8 cellular contexts compared by ENCODE assay signal in genomic region chr9:134455951-134456739, GRCh38.
DNase-seq lines count a peak whose midpoint lies in the region; ATAC-seq and TF ChIP-seq lines count a peak whose summit lies in the region.

No MANE protein-coding gene starts in this region.

- H3K36me3 Mint-ChIP-seq in MCF 10A (ENCODE audit: insufficient read depth, unreplicated experiment), result peaks cover 11% of the 10 kb centered on the region

- DNase-seq in HT1080 (ENCODE audit: low read depth) (peak; percentile 86), MCF 10A (ENCODE audit: unreplicated experiment) (peak; percentile 85), left colon (peak; percentile 80 to 81), cortex of kidney (lab: John Stamatoyannopoulos, UW) (no peak), NCI-H510A (lab: John Stamatoyannopoulos, UW) (no peak)
- peak; percentile 67 to 71 for DNase-seq in stimulated activated CD4-positive, alpha-beta T cell treated with anti-CD3 and anti-CD28 coated beads, Interleukin-2, amount 100 ng/mL, for 24 hours

- no peak for TF ChIP-seq CTCF in WI38 (IDR thresholded peaks at IDR 0.05; ENCODE audit: low read depth, low read length)
- TF ChIP-seq CTCF in MCF 10A (IDR thresholded peaks at IDR 0.05; ENCODE audit: unreplicated experiment), result no peak

- no TSS peak for BruUV-seq in MCF 10A (replicated peaks; lab: Mats Ljungman, UMichigan)

- intact Hi-C loops in MCF 10A (cut with micrococcal nuclease) (loop anchor here (5.0 kb wide), 1 partner anchor 191 kb away; no protein-coding TSS in a partner anchor), left colon (cut with DNase I, micrococcal nuclease) (loop anchor here in 1 of 2 donors (10.0 kb wide), 1 partner anchor 289 kb away; no protein-coding TSS in a partner anchor)

- H3K27ac Mint-ChIP-seq in MCF 10A (ENCODE audit: low read depth, unreplicated experiment), result peak overlapping the region; percentile 37

- H3K4me1 Mint-ChIP-seq in MCF 10A (ENCODE audit: insufficient read depth, unreplicated experiment), result peaks cover 30% of the 10 kb centered on the region

- H3K4me3 Mint-ChIP-seq in MCF 10A (ENCODE audit: unreplicated experiment), result no peak overlapping the region

- peak overlapping the region; percentile 27; the same call in 1 of the 2 replicates for H3K4me3 ChIP-seq in WI38 (ENCODE audit: low read depth, low read length)

- CTCF ChIA-PET in MCF 10A (lab: Yijun Ruan, JAX), result interaction anchor here (0.6 to 1.4 kb wide), 7 partner anchors 8 to 1635 kb away, joined by 3 to 6 read pairs (median 4); no protein-coding TSS in a partner anchor

- ATAC-seq in left colon (peak; percentile 68), GM21529 (IDR thresholded peaks at IDR 0.05; ENCODE audit: unreplicated experiment) (no peak)

- H3K9me3 Mint-ChIP-seq in MCF 10A (ENCODE audit: unreplicated experiment), result no peaks in the 10 kb centered on the region

- no peaks in the 10 kb centered on the region for H3K27me3 Mint-ChIP-seq in MCF 10A (ENCODE audit: insufficient read depth, unreplicated experiment)

- POLR2A ChIA-PET in MCF 10A (lab: Yijun Ruan, JAX), result interaction anchor here (0.6 to 0.9 kb wide), 6 partner anchors 14 to 595 kb away, joined by 3 to 5 read pairs (median 4); no protein-coding TSS in a partner anchor

Comparison
In these comparisons a context has a peak if more than half of its experiments do, and no peak if none do; other contexts are left out.
1. DNase-seq: peak in HT1080 (single experiment), MCF 10A (single experiment), left colon (2 of 2) and stimulated activated CD4-positive, alpha-beta T cell treated with anti-CD3 and anti-CD28 coated beads, Interleukin-2, amount 100 ng/mL, for 24 hours (2 of 2); none in cortex of kidney (single experiment) and NCI-H510A (single experiment).